10 cellular contexts compared by ENCODE assay signal in genomic region chr15:80154336-80154735, GRCh38. TPM values are rescaled to one million over a fixed set of nuclear protein-coding genes. Genes with fewer than 3 reads are reported as not detected.
A peak's percentile ranks its signal among the peaks of the same experiment; 100 is the strongest.
DNase-seq lines count a peak whose midpoint lies in the region; ATAC-seq and TF ChIP-seq lines count a peak whose summit lies in the region.
"Had no signal": no experiment of that assay in that cellular context is flagged by ENCODE, and none has a peak within 500 bp of the region (broad histone marks: within the 10 kb centered on the region; RNA-seq: fewer than 3 reads in every experiment).

No MANE protein-coding gene starts in this region.

- CTCF ChIA-PET in activated CD4-positive, alpha-beta T cell treated with anti-CD3 and anti-CD28 coated beads, Interleukin-2, amount 10 ng/mL, durations not matched to agents 7 days and 5 days (lab: Charles Lee), result no interaction called here
- CTCF ChIA-PET in activated CD4-positive, alpha-beta memory T cell treated with anti-CD3 and anti-CD28 coated beads, Interleukin-2, amount 10 ng/mL, durations not matched to agents 7 days and 5 days (lab: Charles Lee), result no interaction called here

- 84 to 88% (median 86%) methylated on average over 6 of the region's 6 CpGs for WGBS in spleen, 5 donors

- DNase-seq in activated CD4-positive, alpha-beta T cell treated with anti-CD3 and anti-CD28 coated beads, Interleukin-2, amount 10 ng/mL, durations not matched to agents 7 days and 5 days, result no peak
- no peak for DNase-seq in activated CD4-positive, alpha-beta T cell treated with anti-CD3 and anti-CD28 coated beads, Interleukin-2, amount 50 U/mL, for 4 hours
- DNase-seq in activated CD4-positive, alpha-beta memory T cell treated with anti-CD3 and anti-CD28 coated beads, Interleukin-2, amount 10 ng/mL, durations not matched to agents 7 days and 5 days, result no peak
- DNase-seq in iris pigment epithelial cell (ENCODE audit: low read depth) (peak; percentile 27), posterior vena cava (ENCODE audit: low spot score) (no peak), spleen (no peak)
- no peak for DNase-seq in stimulated activated naive B cell treated with anti-CD40 and anti-IgM and Interleukin-4, amounts not matched to agents 10 μg/mL and 1 μg/mL and 100 μg/mL, for 72 hours
- DNase-seq in activated effector memory CD4-positive, alpha-beta T cell treated with Interleukin-2 at 50 U/mL for 16 hours, result no peak
- DNase-seq: NCI-H1105; stimulated activated CD4-positive, alpha-beta T cell treated with anti-CD3 and anti-CD28 coated beads, Interleukin-4, amount 100 ng/mL, for 4 hours had no signal

- no peak for TF ChIP-seq CTCF in spleen (IDR thresholded peaks at IDR 0.05 in 8 of 11, conservative IDR thresholded peaks at IDR 0.05 in 3 of 11)

- H3K27ac Mint-ChIP-seq in activated CD4-positive, alpha-beta T cell treated with anti-CD3 and anti-CD28 coated beads, Interleukin-2, amount 10 ng/mL, durations not matched to agents 7 days and 5 days, result peak overlapping the region; percentile 87
- peak overlapping the region; percentile 93 for H3K27ac Mint-ChIP-seq in activated CD4-positive, alpha-beta memory T cell treated with anti-CD3 and anti-CD28 coated beads, Interleukin-2, amount 10 ng/mL, durations not matched to agents 7 days and 5 days
- no peak overlapping the region for H3K27ac Mint-ChIP-seq in stimulated activated naive B cell treated with anti-CD40 and anti-IgM and Interleukin-4, amounts not matched to agents 10 μg/mL and 1 μg/mL and 100 μg/mL, for 72 hours

- H3K4me3 ChIP-seq in spleen, result peak overlapping the region in 1 of 8 donors; percentile 89

- POLR2A ChIA-PET in activated CD4-positive, alpha-beta T cell treated with anti-CD3 and anti-CD28 coated beads, Interleukin-2, amount 10 ng/mL, durations not matched to agents 7 days and 5 days (lab: Charles Lee), result no interaction called here
- POLR2A ChIA-PET in activated CD4-positive, alpha-beta memory T cell treated with anti-CD3 and anti-CD28 coated beads, Interleukin-2, amount 10 ng/mL, durations not matched to agents 7 days and 5 days (lab: Charles Lee), result interaction anchor here (1.3 to 4.0 kb wide), 3 partner anchors 8 to 94 kb away, joined by 3 to 23 read pairs (median 4); partner anchors contain the start of gene ZFAND6

- H3K4me3 Mint-ChIP-seq in activated CD4-positive, alpha-beta T cell treated with anti-CD3 and anti-CD28 coated beads, Interleukin-2, amount 10 ng/mL, durations not matched to agents 7 days and 5 days, result peak overlapping the region; percentile 77
- peak overlapping the region; percentile 82 for H3K4me3 Mint-ChIP-seq in activated CD4-positive, alpha-beta memory T cell treated with anti-CD3 and anti-CD28 coated beads, Interleukin-2, amount 10 ng/mL, durations not matched to agents 7 days and 5 days
- peak overlapping the region; percentile 10 to 88 for H3K4me3 Mint-ChIP-seq in stimulated activated naive B cell treated with anti-CD40 and anti-IgM and Interleukin-4, amounts not matched to agents 10 μg/mL and 1 μg/mL and 100 μg/mL, for 72 hours

- peak overlapping the region in 4 of 8 donors; percentile 82 to 87 (median 84) for H3K27ac ChIP-seq in spleen

- ATAC-seq in stimulated activated naive B cell treated with anti-CD40 and anti-IgM and Interleukin-4, amounts not matched to agents 10 μg/mL and 1 μg/mL and 100 μg/mL, for 72 hours (replicated peaks), result no peak

- no peaks in the 10 kb centered on the region for H3K27me3 Mint-ChIP-seq in activated CD4-positive, alpha-beta T cell treated with anti-CD3 and anti-CD28 coated beads, Interleukin-2, amount 10 ng/mL, durations not matched to agents 7 days and 5 days
- peaks cover 7% of the 10 kb centered on the region for H3K27me3 Mint-ChIP-seq in activated CD4-positive, alpha-beta memory T cell treated with anti-CD3 and anti-CD28 coated beads, Interleukin-2, amount 10 ng/mL, durations not matched to agents 7 days and 5 days
- H3K27me3 Mint-ChIP-seq in stimulated activated naive B cell treated with anti-CD40 and anti-IgM and Interleukin-4, amounts not matched to agents 10 μg/mL and 1 μg/mL and 100 μg/mL, for 72 hours, result no peaks in the 10 kb centered on the region

- peaks cover 0 to 6% (median 0%) of the 10 kb centered on the region in 6 donors for H3K36me3 ChIP-seq in spleen

- no peaks in the 10 kb centered on the region for H3K9me3 Mint-ChIP-seq in activated CD4-positive, alpha-beta T cell treated with anti-CD3 and anti-CD28 coated beads, Interleukin-2, amount 10 ng/mL, durations not matched to agents 7 days and 5 days
- no peaks in the 10 kb centered on the region for H3K9me3 Mint-ChIP-seq in activated CD4-positive, alpha-beta memory T cell treated with anti-CD3 and anti-CD28 coated beads, Interleukin-2, amount 10 ng/mL, durations not matched to agents 7 days and 5 days
- H3K9me3 Mint-ChIP-seq in stimulated activated naive B cell treated with anti-CD40 and anti-IgM and Interleukin-4, amounts not matched to agents 10 μg/mL and 1 μg/mL and 100 μg/mL, for 72 hours, result no peaks in the 10 kb centered on the region

- peaks cover 8 to 64% (median 25%) of the 10 kb centered on the region in 6 donors for H3K4me1 ChIP-seq in spleen

- H3K27me3 ChIP-seq in spleen (replicated peaks in 1 of 7), result no peaks in the 10 kb centered on the region

- intact Hi-C loops in posterior vena cava (cut with DNase I), result loop anchor here in 1 of 2 donors (10.0 kb wide), 1 partner anchor 100 kb away; the partner anchor contains the start of gene ZFAND6
- intact Hi-C loops in spleen (cut with DNase I; ENCODE audit: low total_unique reads), result loop anchor here (5.0 kb wide), 1 partner anchor 92 kb away; no protein-coding TSS in a partner anchor

- H3K4me1 Mint-ChIP-seq in activated CD4-positive, alpha-beta T cell treated with anti-CD3 and anti-CD28 coated beads, Interleukin-2, amount 10 ng/mL, durations not matched to agents 7 days and 5 days, result peaks cover 38% of the 10 kb centered on the region
- peaks cover 36% of the 10 kb centered on the region for H3K4me1 Mint-ChIP-seq in activated CD4-positive, alpha-beta memory T cell treated with anti-CD3 and anti-CD28 coated beads, Interleukin-2, amount 10 ng/mL, durations not matched to agents 7 days and 5 days
- peaks cover 16 to 43% of the 10 kb centered on the region in 2 donors for H3K4me1 Mint-ChIP-seq in stimulated activated naive B cell treated with anti-CD40 and anti-IgM and Interleukin-4, amounts not matched to agents 10 μg/mL and 1 μg/mL and 100 μg/mL, for 72 hours

- TF ChIP-seq POLR2A in spleen (IDR thresholded peaks at IDR 0.05), result no peak

- H3K36me3 Mint-ChIP-seq in activated CD4-positive, alpha-beta T cell treated with anti-CD3 and anti-CD28 coated beads, Interleukin-2, amount 10 ng/mL, durations not matched to agents 7 days and 5 days (ENCODE audit: low read depth), result peaks cover 10% of the 10 kb centered on the region
- H3K36me3 Mint-ChIP-seq in activated CD4-positive, alpha-beta memory T cell treated with anti-CD3 and anti-CD28 coated beads, Interleukin-2, amount 10 ng/mL, durations not matched to agents 7 days and 5 days (ENCODE audit: low read depth), result peaks cover 11% of the 10 kb centered on the region
- peaks cover 4 to 8% of the 10 kb centered on the region in 2 donors for H3K36me3 Mint-ChIP-seq in stimulated activated naive B cell treated with anti-CD40 and anti-IgM and Interleukin-4, amounts not matched to agents 10 μg/mL and 1 μg/mL and 100 μg/mL, for 72 hours

- H3K9me3 ChIP-seq in spleen, result no peaks in the 10 kb centered on the region

RNA-seq across cellular contexts. Expression of gene FAH, which starts 1.5 kb away (rescaled TPM):
- total RNA-seq in activated CD4-positive, alpha-beta T cell treated with anti-CD3 and anti-CD28 coated beads, Interleukin-2, amount 10 ng/mL, durations not matched to agents 7 days and 5 days, result 10 to 100 TPM; 19.7 to 23.3 TPM
- 10 to 100 TPM; 42.5 to 43.6 TPM for total RNA-seq in activated CD4-positive, alpha-beta memory T cell treated with anti-CD3 and anti-CD28 coated beads, Interleukin-2, amount 10 ng/mL, durations not matched to agents 7 days and 5 days
- total RNA-seq in posterior vena cava (10 to 100 TPM; 20.5 to 22.4 TPM), spleen (10 to 100 TPM; 10.2 to 29.1 (median 18.9) TPM)
- polyA plus RNA-seq in spleen, result 10 to 100 TPM in 2 of 3 donors, 1 to 10 TPM in 1; 8.5 to 33.1 (median 25.8) TPM
